Comparison of ENCODE assay signal across 17 cellular contexts in genomic region chr18:37582306-37582705, GRCh38. TPM values are rescaled to one million over a fixed set of nuclear protein-coding genes. Genes with fewer than 3 reads are reported as not detected.
DNase-seq lines count a peak whose midpoint lies in the region; ATAC-seq lines count a peak whose summit lies in the region.
"Had no signal": no experiment of that assay in that cellular context is flagged by ENCODE, and none has a peak within 500 bp of the region (broad histone marks: within the 10 kb centered on the region; RNA-seq: fewer than 3 reads in every experiment).

No MANE protein-coding gene starts in this region.

- CTCF ChIA-PET in activated naive CD4-positive, alpha-beta T cell treated with anti-CD3 and anti-CD28 coated beads for 36 hours (lab: Charles Lee), result no interaction called here

- no peaks in the 10 kb centered on the region for H3K4me1 Mint-ChIP-seq in activated naive CD4-positive, alpha-beta T cell treated with anti-CD3 and anti-CD28 coated beads for 36 hours (ENCODE audit: low read depth)
- H3K4me1 Mint-ChIP-seq: B cell had no signal

- no peak overlapping the region for H3K4me3 Mint-ChIP-seq in activated naive CD4-positive, alpha-beta T cell treated with anti-CD3 and anti-CD28 coated beads for 36 hours
- H3K4me3 Mint-ChIP-seq: B cell; CD8-positive, alpha-beta T cell; IgD-negative memory B cell had no signal

- intact Hi-C loops in activated naive CD4-positive, alpha-beta T cell treated with anti-CD3 and anti-CD28 coated beads for 36 hours (cut with micrococcal nuclease), result no loop called here

- DNase-seq in D341Med (ENCODE audit: low spot score) (peak; percentile 7), cerebellar cortex (ENCODE audit: low spot score) (peak; percentile 20), medulla oblongata (ENCODE audit: extremely low spot score) (peak; percentile 6), left lobe of liver (ENCODE audit: low spot score) (no peak)
- no peak for DNase-seq in activated naive CD4-positive, alpha-beta T cell treated with anti-CD3 and anti-CD28 coated beads for 36 hours
- DNase-seq in stimulated activated CD8-positive, alpha-beta memory T cell treated with anti-CD3 and anti-CD28 coated beads, Interleukin-4, amount 100 ng/mL, for 48 hours, result no peak
- DNase-seq: 8988T; Calu3; CD8-positive, alpha-beta T cell; DMS 273 treated with DMSO at 0.1 percent for 48 hours; GDM1; KBM-7 had no signal

- H3K36me3 Mint-ChIP-seq in activated naive CD4-positive, alpha-beta T cell treated with anti-CD3 and anti-CD28 coated beads for 36 hours (ENCODE audit: low read depth), result no peaks in the 10 kb centered on the region
- H3K36me3 Mint-ChIP-seq: CD8-positive, alpha-beta T cell; IgD-negative memory B cell had no signal

- peaks cover 8% of the 10 kb centered on the region for H3K27me3 Mint-ChIP-seq in activated naive CD4-positive, alpha-beta T cell treated with anti-CD3 and anti-CD28 coated beads for 36 hours (ENCODE audit: low read depth)

- H3K9me3 Mint-ChIP-seq in activated naive CD4-positive, alpha-beta T cell treated with anti-CD3 and anti-CD28 coated beads for 36 hours, result peaks cover 2% of the 10 kb centered on the region
- H3K9me3 Mint-ChIP-seq: CD8-positive, alpha-beta T cell had no signal

- no peak overlapping the region for H3K27ac Mint-ChIP-seq in activated naive CD4-positive, alpha-beta T cell treated with anti-CD3 and anti-CD28 coated beads for 36 hours
- H3K27ac Mint-ChIP-seq: B cell; CD8-positive, alpha-beta T cell; IgD-negative memory B cell had no signal

- ATAC-seq in left lobe of liver (no peak), GM18873 (IDR thresholded peaks at IDR 0.05; ENCODE audit: low FRiP score, unreplicated experiment) (no peak)
- ATAC-seq: CD8-positive, alpha-beta T cell had no signal

RNA-seq across cellular contexts. Expression of gene CELF4, which starts 16.7 kb away (rescaled TPM):
- total RNA-seq in left lobe of liver, result not detected
- total RNA-seq in activated naive CD4-positive, alpha-beta T cell treated with anti-CD3 and anti-CD28 coated beads for 36 hours, result not detected
- total RNA-seq: A673; B cell; CD8-positive, alpha-beta T cell; H4 had no signal

Comparison
In these comparisons a context has a peak if more than half of its experiments do, and no peak if none do; other contexts are left out.
1. DNase-seq: peak in D341Med (single experiment), cerebellar cortex (single experiment) and medulla oblongata (single experiment); none in left lobe of liver (single experiment), activated naive CD4-positive, alpha-beta T cell treated with anti-CD3 and anti-CD28 coated beads for 36 hours (single experiment) and stimulated activated CD8-positive, alpha-beta memory T cell treated with anti-CD3 and anti-CD28 coated beads, Interleukin-4, amount 100 ng/mL, for 48 hours (single experiment).